ENCODE assay signal across 15 cellular contexts in the genomic region with DNA sequence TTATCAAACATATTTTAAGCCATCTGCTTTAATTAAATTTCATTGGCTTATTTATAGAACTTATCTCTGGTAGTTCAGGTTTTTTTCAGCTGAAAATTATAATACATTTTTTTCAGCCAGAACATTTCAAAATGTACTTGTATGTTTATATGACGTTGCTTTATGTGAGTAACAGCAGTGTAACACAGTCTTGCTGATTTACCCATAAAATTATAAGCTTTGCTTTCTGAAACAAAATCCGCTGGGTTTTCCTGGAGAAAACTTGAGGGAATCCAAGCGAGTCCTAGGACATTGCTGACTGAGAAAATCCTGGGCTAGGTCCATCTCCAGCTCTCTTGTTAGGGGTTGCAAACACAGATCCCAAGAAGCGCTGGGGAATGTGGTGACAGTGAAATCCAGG.
A peak's percentile ranks its signal among the peaks of the same experiment; 100 is the strongest.
DNase-seq lines count a peak whose midpoint lies in the region; ATAC-seq and TF ChIP-seq lines count a peak whose summit lies in the region.
"Had no signal": no experiment of that assay in that cellular context is flagged by ENCODE, and none has a peak within 500 bp of the region (broad histone marks: within the 10 kb centered on the region; RNA-seq: fewer than 3 reads in every experiment).

No MANE protein-coding gene starts in this region.

- H3K79me2 ChIP-seq in GM23338 (replicated peaks; ENCODE audit: insufficient read depth) = peaks cover 9% of the 10 kb centered on the region
- H3K79me2 ChIP-seq in hepatocyte = peaks cover 3% of the 10 kb centered on the region

- H3K4me3 Mint-ChIP-seq in GM23338 = no peak overlapping the region
- H3K4me3 Mint-ChIP-seq: B cell; CD8-positive, alpha-beta T cell had no signal

- WGBS in hepatocyte (ENCODE audit: low lambda C conversion rate, missing lambda C conversion rate) = 78% methylated on average over 4 of the region's 4 CpGs

- no peaks in the 10 kb centered on the region for H3K36me3 Mint-ChIP-seq in GM23338 (ENCODE audit: low read depth)

- no peaks in the 10 kb centered on the region for H4K20me1 ChIP-seq in GM23338 (replicated peaks; ENCODE audit: insufficient read depth)
- H4K20me1 ChIP-seq in hepatocyte (ENCODE audit: insufficient read depth, poor library complexity, severe bottlenecking) = no peaks in the 10 kb centered on the region

- H3K4me3 ChIP-seq in GM23338 (no peak overlapping the region), choroid plexus epithelial cell (ENCODE audit: low read depth, low read length) (peak overlapping the region; percentile 33), hepatocyte (no peak overlapping the region)
- H3K4me3 ChIP-seq: BLaER1 treated with 17β-estradiol and CSF1 and Interleukin-3, amounts not matched to agents 10 nM and 100 nM; K562 had no signal

- H3K36me3 ChIP-seq in GM23338 (ENCODE audit: insufficient read depth) (no peaks in the 10 kb centered on the region), hepatocyte (replicated peaks; ENCODE audit: insufficient read depth, low read depth) (no peaks in the 10 kb centered on the region)

- H2AFZ ChIP-seq in GM23338 = no peak overlapping the region
- no peak overlapping the region for H2AFZ ChIP-seq in hepatocyte

- H3K27me3 ChIP-seq in GM23338 (ENCODE audit: insufficient read depth) (no peaks in the 10 kb centered on the region), hepatocyte (no peaks in the 10 kb centered on the region)
- H3K27me3 ChIP-seq: BLaER1 treated with 17β-estradiol and CSF1 and Interleukin-3, amounts not matched to agents 10 nM and 100 nM had no signal

- DNase-seq in GM23338 (ENCODE audit: low spot score) (peak; percentile 26), HCEC 1CT (peak; percentile 13), choroid plexus epithelial cell (ENCODE audit: low read depth) (peak; percentile 35), hepatocyte (ENCODE audit: low spot score) (no peak), NCI-H524 treated with DMSO at 0.1 percent for 48 hours (lab: John Stamatoyannopoulos, UW) (no peak), superior temporal gyrus (ENCODE audit: extremely low spot score) (no peak)
- DNase-seq: Calu3; CD8-positive, alpha-beta T cell; DMS79 treated with DMSO at 0.1 percent for 48 hours; GF-D8 had no signal

- no peaks in the 10 kb centered on the region for H3F3A ChIP-seq in GM23338 (replicated peaks; ENCODE audit: low read depth)

- no peak overlapping the region for H3K27ac ChIP-seq in GM23338 (ENCODE audit: low read depth)
- no peak overlapping the region for H3K27ac ChIP-seq in hepatocyte
- H3K27ac ChIP-seq: BLaER1 treated with 17β-estradiol and CSF1 and Interleukin-3, amounts not matched to agents 10 nM and 100 nM had no signal

- no peak for TF ChIP-seq CTCF in GM23338 (conservative IDR thresholded peaks at IDR 0.05; ENCODE audit: low read depth in 2 of 2)
- no peak for TF ChIP-seq CTCF in choroid plexus epithelial cell (conservative IDR thresholded peaks at IDR 0.05; ENCODE audit: low read depth, low read length)
- TF ChIP-seq CTCF in hepatocyte (IDR thresholded peaks at IDR 0.05; ENCODE audit: poor library complexity) = no peak

- H3K9me2 ChIP-seq in GM23338 (ENCODE audit: insufficient read depth) (no peaks in the 10 kb centered on the region), hepatocyte (replicated peaks; ENCODE audit: insufficient read depth) (no peaks in the 10 kb centered on the region)

- no peaks in the 10 kb centered on the region for H3K9me3 ChIP-seq in hepatocyte (ENCODE audit: low read depth)

- H3K27ac Mint-ChIP-seq in GM23338 = peak overlapping the region; percentile 84; the same call in 1 of the 2 replicates
- H3K27ac Mint-ChIP-seq: B cell; CD8-positive, alpha-beta T cell had no signal

- H3K9me3 Mint-ChIP-seq in GM23338 = no peaks in the 10 kb centered on the region; the same call in 2 of the 3 replicates

- peaks cover 11% of the 10 kb centered on the region for H3K27me3 Mint-ChIP-seq in GM23338 (ENCODE audit: insufficient read depth, low read depth, poor library complexity)
- H3K27me3 Mint-ChIP-seq: B cell had no signal

- ATAC-seq in GM23338 (peak; percentile 39; the same call in 2 of the 3 replicates), GM18870 (IDR thresholded peaks at IDR 0.05; ENCODE audit: unreplicated experiment) (no peak)
- ATAC-seq: CD8-positive, alpha-beta T cell; HCT116 had no signal

- H3K4me1 ChIP-seq in GM23338 (ENCODE audit: insufficient read depth) (peaks cover 30% of the 10 kb centered on the region), hepatocyte (ENCODE audit: insufficient read depth) (peaks cover 7% of the 10 kb centered on the region)

- H3K4me2 ChIP-seq in GM23338 (no peak overlapping the region), hepatocyte (peak overlapping the region; percentile 43)
- H3K4me2 ChIP-seq: BLaER1 treated with 17β-estradiol and CSF1 and Interleukin-3, amounts not matched to agents 10 nM and 100 nM had no signal

- peaks cover 37% of the 10 kb centered on the region for H3K4me1 Mint-ChIP-seq in GM23338

TF ChIP-seq in GM23338, 12 proteins besides CTCF, POLR2A, EP300 and RAD21:
- TF ChIP-seq JUNB (IDR thresholded peaks at IDR 0.05; ENCODE audit: unreplicated experiment) = no peak
- no peak for TF ChIP-seq ETS1 (IDR thresholded peaks at IDR 0.05)
- TF ChIP-seq NANOG (IDR thresholded peaks at IDR 0.05; ENCODE audit: borderline replicate concordance) = no peak
- TF ChIP-seq STAT1 (IDR thresholded peaks at IDR 0.05; ENCODE audit: unreplicated experiment) = no peak
- TF ChIP-seq ZNF114 (CRISPR knock-in tag; IDR thresholded peaks at IDR 0.05) = no peak
- TF ChIP-seq EZH2phosphoT487 (IDR thresholded peaks at IDR 0.05; ENCODE audit: unreplicated experiment) = no peak

Comparison
In these comparisons a context has a peak if more than half of its experiments do, and no peak if none do; other contexts are left out.
1. DNase-seq: peak in GM23338 (single experiment), HCEC 1CT (single experiment) and choroid plexus epithelial cell (single experiment); none in hepatocyte (single experiment), NCI-H524 treated with DMSO at 0.1 percent for 48 hours (single experiment) and superior temporal gyrus (single experiment).